ENCODE assay signal across 35 cellular contexts in genomic region chr9:135454737-135455136, GRCh38.
"Had no signal": no experiment of that assay in that cellular context is flagged by ENCODE, and none has a peak within 500 bp of the region (broad histone marks: within the 10 kb centered on the region; RNA-seq: fewer than 3 reads in every experiment).

No MANE protein-coding gene starts in this region.

- H3K27me3 Mint-ChIP-seq: activated CD4-positive, alpha-beta T cell treated with anti-CD3 and anti-CD28 coated beads, Interleukin-2, amount 10 ng/mL, durations not matched to agents 24 days and 14 days had no signal

- H3K9me3 ChIP-seq: adrenal gland, colonic mucosa had no signal

- H3K4me1 Mint-ChIP-seq: activated B cell treated with CpG ODN at 0.5 μM for 24 hours; activated CD4-positive, alpha-beta T cell treated with anti-CD3 and anti-CD28 coated beads, Interleukin-2, amount 10 ng/mL, durations not matched to agents 24 days and 14 days; activated naive CD8-positive, alpha-beta T cell treated with anti-CD3 and anti-CD28 coated beads for 36 hours; activated T-helper 17 cell treated with anti-CD3 and anti-CD28 coated beads, Interleukin-2, amount 50 U/mL, for 72 hours; central memory CD8-positive, alpha-beta T cell had no signal

- H3K4me3 Mint-ChIP-seq: activated B cell treated with CpG ODN at 0.5 μM for 24 hours; activated CD4-positive, alpha-beta memory T cell treated with anti-CD3 and anti-CD28 coated beads for 36 hours; activated CD4-positive, alpha-beta T cell treated with anti-CD3 and anti-CD28 coated beads, Interleukin-2, amount 10 ng/mL, durations not matched to agents 24 days and 14 days; activated CD8-positive, alpha-beta T cell treated with anti-CD3 and anti-CD28 coated beads for 36 hours; activated naive CD4-positive, alpha-beta T cell treated with anti-CD3 and anti-CD28 coated beads for 36 hours; activated naive CD8-positive, alpha-beta T cell treated with anti-CD3 and anti-CD28 coated beads for 36 hours; activated T-cell treated with anti-CD3 and anti-CD28 coated beads, Interleukin-2, amount 50 U/mL, for 4 hours; activated T-cell treated with anti-CD3 and anti-CD28 coated beads, Interleukin-2, amount 50 U/mL, for 72 hours; activated T-helper 1 cell treated with anti-CD3 and anti-CD28 coated beads, Interleukin-12 subunit alpha, Interleukin-12 subunit beta, Interleukin-2, Interleukin-4 antibody, amounts not matched to agents 30 ng/mL and 10 ng/mL and 1 ng/mL, durations not matched to agents 14 hours and 24 hours and 36 hours; activated T-helper 17 cell treated with anti-CD3 and anti-CD28 coated beads, Interleukin-2, amount 50 U/mL, for 72 hours; brain; central memory CD8-positive, alpha-beta T cell; T-helper 1 cell treated with Interleukin-12 subunit alpha and Interleukin-12 subunit beta and Interleukin-4 antibody, amounts not matched to agents 30 μg/mL and 1 μg/mL, for 36 hours had no signal

- H3K4me3 ChIP-seq: adrenal gland, cardiac muscle cell, colonic mucosa had no signal

- H3K36me3 Mint-ChIP-seq: activated CD4-positive, alpha-beta memory T cell treated with anti-CD3 and anti-CD28 coated beads for 36 hours; activated naive CD4-positive, alpha-beta T cell treated with anti-CD3 and anti-CD28 coated beads, Interleukin-2, amount 50 U/mL, for 72 hours; activated naive CD8-positive, alpha-beta T cell treated with anti-CD3 and anti-CD28 coated beads for 36 hours had no signal

- H3K27ac ChIP-seq: adrenal gland, cardiac muscle cell, colonic mucosa, VCaP had no signal

- H3K9me3 Mint-ChIP-seq: activated CD4-positive, alpha-beta memory T cell treated with anti-CD3 and anti-CD28 coated beads for 36 hours; activated CD4-positive, alpha-beta T cell treated with anti-CD3 and anti-CD28 coated beads, Interleukin-2, amount 10 ng/mL, durations not matched to agents 24 days and 14 days; activated CD8-positive, alpha-beta T cell treated with anti-CD3 and anti-CD28 coated beads for 36 hours; activated naive CD4-positive, alpha-beta T cell treated with anti-CD3 and anti-CD28 coated beads for 36 hours; activated naive CD8-positive, alpha-beta T cell treated with anti-CD3 and anti-CD28 coated beads for 36 hours; activated T-cell treated with anti-CD3 and anti-CD28 coated beads, Interleukin-2, amount 50 U/mL, for 72 hours; activated T-helper 1 cell treated with anti-CD3 and anti-CD28 coated beads, Interleukin-12 subunit alpha, Interleukin-12 subunit beta, Interleukin-2, Interleukin-4 antibody, amounts not matched to agents 30 ng/mL and 10 ng/mL and 1 ng/mL, durations not matched to agents 14 hours and 24 hours and 36 hours; activated T-helper 17 cell treated with anti-CD3 and anti-CD28 coated beads, Interleukin-2, amount 50 U/mL, for 72 hours; central memory CD8-positive, alpha-beta T cell; T-helper 1 cell treated with Interleukin-12 subunit alpha and Interleukin-12 subunit beta and Interleukin-4 antibody, amounts not matched to agents 30 μg/mL and 1 μg/mL, for 36 hours had no signal

- H3K36me3 ChIP-seq: adrenal gland, cardiac muscle cell, colonic mucosa had no signal

- H3K4me1 ChIP-seq: adrenal gland, colonic mucosa had no signal

- H3K27me3 ChIP-seq: adrenal gland, cardiac muscle cell, colonic mucosa had no signal

- H3K27ac Mint-ChIP-seq: activated B cell treated with CpG ODN at 0.5 μM for 24 hours; activated CD4-positive, alpha-beta memory T cell treated with anti-CD3 and anti-CD28 coated beads for 36 hours; activated CD4-positive, alpha-beta T cell treated with anti-CD3 and anti-CD28 coated beads, Interleukin-2, amount 10 ng/mL, durations not matched to agents 24 days and 14 days; activated CD8-positive, alpha-beta T cell treated with anti-CD3 and anti-CD28 coated beads for 36 hours; activated naive CD4-positive, alpha-beta T cell treated with anti-CD3 and anti-CD28 coated beads for 36 hours; activated naive CD4-positive, alpha-beta T cell treated with anti-CD3 and anti-CD28 coated beads, Interleukin-2, amount 50 U/mL, for 72 hours; activated naive CD8-positive, alpha-beta T cell treated with anti-CD3 and anti-CD28 coated beads for 36 hours; activated T-cell treated with anti-CD3 and anti-CD28 coated beads, Interleukin-2, amount 50 U/mL, for 72 hours; activated T-helper 1 cell treated with anti-CD3 and anti-CD28 coated beads, Interleukin-12 subunit alpha, Interleukin-12 subunit beta, Interleukin-2, Interleukin-4 antibody, amounts not matched to agents 30 ng/mL and 10 ng/mL and 1 ng/mL, durations not matched to agents 14 hours and 24 hours and 36 hours; activated T-helper 17 cell treated with anti-CD3 and anti-CD28 coated beads, Interleukin-2, amount 50 U/mL, for 72 hours; brain; T-helper 1 cell treated with Interleukin-12 subunit alpha and Interleukin-12 subunit beta and Interleukin-4 antibody, amounts not matched to agents 30 μg/mL and 1 μg/mL, for 36 hours had no signal

- ATAC-seq: activated CD8-positive, alpha-beta T cell treated with anti-CD3 and anti-CD28 coated beads for 36 hours; activated naive CD4-positive, alpha-beta T cell treated with anti-CD3 and anti-CD28 coated beads, Interleukin-2, amount 50 U/mL, for 72 hours; activated T-cell treated with anti-CD3 and anti-CD28 coated beads, Interleukin-2, amount 50 U/mL, for 4 hours; activated T-cell treated with anti-CD3 and anti-CD28 coated beads, Interleukin-2, amount 50 U/mL, for 72 hours; activated T-helper 17 cell treated with anti-CD3 and anti-CD28 coated beads, Interleukin-2, amount 50 U/mL, for 72 hours had no signal

- FAIRE-seq: bronchial epithelial cell, TTC549 had no signal

- DNase-seq: activated B cell treated with CpG ODN at 0.5 μM for 24 hours; activated CD4-positive, alpha-beta memory T cell treated with anti-CD3 and anti-CD28 coated beads for 36 hours; activated CD4-positive, alpha-beta T cell treated with anti-CD3 and anti-CD28 coated beads for 4 hours; activated CD4-positive, alpha-beta T cell treated with anti-CD3 and anti-CD28 coated beads, Interleukin-2, amount 10 ng/mL, durations not matched to agents 24 days and 14 days; activated CD4-positive, alpha-beta T cell treated with anti-CD3 and anti-CD28 coated beads, Interleukin-2, amount 50 U/mL, for 1 hour; activated CD4-positive, alpha-beta T cell treated with anti-CD3 and anti-CD28 coated beads, Interleukin-2, amount 50 U/mL, for 4 hours; activated CD4-positive, CD25-positive, alpha-beta regulatory T cell treated with anti-CD3 and anti-CD28 coated beads, Interleukin-2, amount 50 U/mL, for 72 hours; activated CD8-positive, alpha-beta memory T cell treated with anti-CD3 and anti-CD28 coated beads, Interleukin-2, amount 50 U/mL, for 4 hours; activated CD8-positive, alpha-beta T cell treated with anti-CD3 and anti-CD28 coated beads for 36 hours; activated effector memory CD4-positive, alpha-beta T cell treated with anti-CD3 and anti-CD28 coated beads, Interleukin-2, amount 50 U/mL, for 16 hours; activated gamma-delta T cell treated with Interleukin-2 at 50 U/mL for 16 hours; activated naive CD4-positive, alpha-beta T cell; activated naive CD4-positive, alpha-beta T cell treated with anti-CD3 and anti-CD28 coated beads for 36 hours; activated naive CD4-positive, alpha-beta T cell treated with anti-CD3 and anti-CD28 coated beads, Interleukin-2, amount 50 U/mL, for 16 hours; activated naive CD8-positive, alpha-beta T cell treated with anti-CD3 and anti-CD28 coated beads for 36 hours; activated T-cell treated with anti-CD3 and anti-CD28 coated beads for 4 hours; activated T-cell treated with anti-CD3 and anti-CD28 coated beads, Interleukin-2, amount 50 U/mL, for 1 hour; activated T-cell treated with anti-CD3 and anti-CD28 coated beads, Interleukin-2, amount 50 U/mL, for 4 hours; activated T-cell treated with anti-CD3 and anti-CD28 coated beads, Interleukin-2, amount 50 U/mL, for 72 hours; adrenal gland; amniotic stem cell; caudate nucleus; colonic mucosa; T-helper 1 cell; T-helper 9 cell had no signal
